15 cellular contexts compared by ENCODE assay signal in the genomic region with DNA sequence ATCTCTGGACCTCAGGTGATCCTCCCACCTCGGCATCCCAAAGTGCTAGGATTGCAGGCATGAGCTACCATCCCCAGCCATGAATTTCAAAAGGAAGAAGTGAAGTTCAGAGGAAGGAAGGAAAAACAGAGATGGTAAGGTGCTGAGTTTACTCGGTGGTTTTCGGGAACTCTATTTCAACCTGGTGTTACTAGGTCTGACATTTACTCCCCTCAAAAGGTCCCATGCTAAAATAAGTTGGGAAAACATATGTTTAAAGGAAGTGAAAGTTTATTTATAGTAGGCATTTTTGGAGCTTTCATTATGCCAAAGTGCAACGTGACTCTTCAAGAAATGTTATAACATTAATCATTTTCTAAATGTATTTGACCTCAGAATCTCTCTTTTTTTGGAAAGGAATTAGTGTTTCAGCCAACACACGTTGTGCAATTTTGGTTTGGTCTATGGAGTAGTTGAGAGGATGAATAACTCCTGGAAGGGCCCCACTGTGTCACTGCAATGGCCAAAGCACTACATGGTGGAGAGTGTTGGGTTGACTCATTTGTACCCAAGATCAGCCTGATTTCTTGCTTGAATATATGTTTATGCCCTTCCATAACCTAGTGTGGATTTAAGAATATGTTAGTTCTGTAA.
DNase-seq lines count a peak whose midpoint lies in the region; ATAC-seq and TF ChIP-seq lines count a peak whose summit lies in the region.
"Had no signal": no experiment of that assay in that cellular context is flagged by ENCODE, and none has a peak within 500 bp of the region (broad histone marks: within the 10 kb centered on the region; RNA-seq: fewer than 3 reads in every experiment).

No MANE protein-coding gene starts in this region.

- POLR2A ChIA-PET in HEK293 (lab: Yijun Ruan, JAX): no interaction called here
- POLR2A ChIA-PET in CD8-positive, alpha-beta T cell (lab: Charles Lee): no interaction called here

- H3K27ac Mint-ChIP-seq in CD8-positive, alpha-beta T cell: no peak overlapping the region
- H3K27ac Mint-ChIP-seq: activated CD4-positive, alpha-beta memory T cell treated with anti-CD3 and anti-CD28 coated beads for 36 hours had no signal

- DNase-seq in ascending aorta (ENCODE audit: low spot score in 2 of 2) (peak; percentile 58 to 92), left cardiac atrium (peak; percentile 50), tibial artery (peak; percentile 81 to 83), mucosa of gallbladder (ENCODE audit: low spot score) (no peak)
- no peak for DNase-seq in CD8-positive, alpha-beta T cell
- DNase-seq in activated naive CD4-positive, alpha-beta T cell treated with Interleukin-2 at 50 U/mL for 16 hours: no peak
- DNase-seq: activated CD4-positive, alpha-beta memory T cell treated with anti-CD3 and anti-CD28 coated beads for 36 hours; Calu3; KG1; NCI-H1930; NCI-H82 had no signal

- H3K27ac ChIP-seq in HEK293 (ENCODE audit: extremely low read depth, low read depth, low read length) (peak overlapping the region; percentile 55; the same call in 1 of the 2 replicates), ascending aorta (peak overlapping the region; percentile 85 to 91), tibial artery (peak overlapping the region; percentile 74 to 79)
- no peak overlapping the region for H3K27ac ChIP-seq in CD8-positive, alpha-beta T cell (ENCODE audit: low read depth, low read length)
- H3K27ac ChIP-seq: suprapubic skin had no signal

- no peak for TF ChIP-seq CTCF in HEK293 (tag by site-specific recombination; IDR thresholded peaks at IDR 0.05)
- TF ChIP-seq CTCF in ascending aorta (IDR thresholded peaks at IDR 0.05): peak in 1 of 3 experiments; percentile 4
- TF ChIP-seq CTCF in tibial artery (IDR thresholded peaks at IDR 0.05): no peak
- no peak for TF ChIP-seq CTCF in CD8-positive, alpha-beta T cell (IDR thresholded peaks at IDR 0.05)

- ATAC-seq in left cardiac atrium (peak; percentile 65 to 74), GM18873 (IDR thresholded peaks at IDR 0.05; ENCODE audit: low FRiP score, unreplicated experiment) (no peak)
- no peak for ATAC-seq in CD8-positive, alpha-beta T cell

- H3K36me3 ChIP-seq in HEK293 (ENCODE audit: control insufficient read depth in 2 of 2, insufficient read depth in 1 of 2, low read length in 2 of 2) (no peaks in the 10 kb centered on the region), ascending aorta (no peaks in the 10 kb centered on the region), tibial artery (no peaks in the 10 kb centered on the region)
- H3K36me3 ChIP-seq in CD8-positive, alpha-beta T cell (ENCODE audit: insufficient read depth, low read length): no peaks in the 10 kb centered on the region
- H3K36me3 ChIP-seq: suprapubic skin had no signal

- H3K4me1 Mint-ChIP-seq in CD8-positive, alpha-beta T cell (ENCODE audit: low read depth): no peaks in the 10 kb centered on the region
- H3K4me1 Mint-ChIP-seq: central memory CD8-positive, alpha-beta T cell had no signal

- H3K36me3 Mint-ChIP-seq in CD8-positive, alpha-beta T cell: no peaks in the 10 kb centered on the region
- H3K36me3 Mint-ChIP-seq: activated CD4-positive, alpha-beta memory T cell treated with anti-CD3 and anti-CD28 coated beads for 36 hours had no signal

- H3K4me1 ChIP-seq in HEK293 (ENCODE audit: control insufficient read depth, insufficient read depth, low read length) (peaks cover 17% of the 10 kb centered on the region), ascending aorta (peaks cover 15 to 58% of the 10 kb centered on the region in 2 donors), tibial artery (peaks cover 0 to 62% (median 21%) of the 10 kb centered on the region in 4 donors)
- no peaks in the 10 kb centered on the region for H3K4me1 ChIP-seq in CD8-positive, alpha-beta T cell (ENCODE audit: insufficient read depth, low read length)
- H3K4me1 ChIP-seq: suprapubic skin had no signal

- no peaks in the 10 kb centered on the region for H3K9me3 Mint-ChIP-seq in CD8-positive, alpha-beta T cell
- H3K9me3 Mint-ChIP-seq: activated CD4-positive, alpha-beta memory T cell treated with anti-CD3 and anti-CD28 coated beads for 36 hours; central memory CD8-positive, alpha-beta T cell had no signal

- intact Hi-C loops in ascending aorta (cut with DNase I) (loop anchor here (5.0 kb wide), 1 partner anchor 47 kb away; no protein-coding TSS in a partner anchor), left cardiac atrium (cut with DNase I) (no loop called here), tibial artery (cut with DNase I; ENCODE audit: low total_unique reads) (no loop called here)
- intact Hi-C loops in CD8-positive, alpha-beta T cell (cut with DNase I, micrococcal nuclease): no loop called here

- H3K27me3 Mint-ChIP-seq in CD8-positive, alpha-beta T cell (ENCODE audit: low read depth): peaks cover 18% of the 10 kb centered on the region

- H3K4me3 ChIP-seq in HEK293 (ENCODE audit: low read depth, low read length) (no peak overlapping the region), ascending aorta (no peak overlapping the region), tibial artery (no peak overlapping the region)
- no peak overlapping the region for H3K4me3 ChIP-seq in CD8-positive, alpha-beta T cell (ENCODE audit: low read depth, low read length)
- H3K4me3 ChIP-seq: suprapubic skin had no signal

- H3K4me3 Mint-ChIP-seq in CD8-positive, alpha-beta T cell: no peak overlapping the region
- H3K4me3 Mint-ChIP-seq: activated CD4-positive, alpha-beta memory T cell treated with anti-CD3 and anti-CD28 coated beads for 36 hours; central memory CD8-positive, alpha-beta T cell had no signal

- CTCF ChIA-PET in HEK293 (lab: Yijun Ruan, JAX): interaction anchor here (0.6 to 1.0 kb wide), 4 partner anchors 47 to 514 kb away, joined by 3 to 5 read pairs (median 3); no protein-coding TSS in a partner anchor
- CTCF ChIA-PET in CD8-positive, alpha-beta T cell (lab: Charles Lee): no interaction called here

- H3K9me3 ChIP-seq in HEK293 (ENCODE audit: control insufficient read depth, insufficient read depth, low read depth, low read length) (no peaks in the 10 kb centered on the region), ascending aorta (no peaks in the 10 kb centered on the region), tibial artery (no peaks in the 10 kb centered on the region)
- H3K9me3 ChIP-seq in CD8-positive, alpha-beta T cell (ENCODE audit: low read length): no peaks in the 10 kb centered on the region
- H3K9me3 ChIP-seq: suprapubic skin had no signal

- H3K27me3 ChIP-seq in ascending aorta: no peaks in the 10 kb centered on the region
- no peaks in the 10 kb centered on the region for H3K27me3 ChIP-seq in tibial artery
- no peaks in the 10 kb centered on the region for H3K27me3 ChIP-seq in CD8-positive, alpha-beta T cell (ENCODE audit: insufficient read depth, low read length)
- H3K27me3 ChIP-seq: suprapubic skin had no signal

TF ChIP-seq in HEK293, 187 proteins besides CTCF, POLR2A, EP300 and RAD21:
- no peak for TF ChIP-seq ZSCAN30 (tag by site-specific recombination; IDR thresholded peaks at IDR 0.05)
- TF ChIP-seq, protein P1, sequence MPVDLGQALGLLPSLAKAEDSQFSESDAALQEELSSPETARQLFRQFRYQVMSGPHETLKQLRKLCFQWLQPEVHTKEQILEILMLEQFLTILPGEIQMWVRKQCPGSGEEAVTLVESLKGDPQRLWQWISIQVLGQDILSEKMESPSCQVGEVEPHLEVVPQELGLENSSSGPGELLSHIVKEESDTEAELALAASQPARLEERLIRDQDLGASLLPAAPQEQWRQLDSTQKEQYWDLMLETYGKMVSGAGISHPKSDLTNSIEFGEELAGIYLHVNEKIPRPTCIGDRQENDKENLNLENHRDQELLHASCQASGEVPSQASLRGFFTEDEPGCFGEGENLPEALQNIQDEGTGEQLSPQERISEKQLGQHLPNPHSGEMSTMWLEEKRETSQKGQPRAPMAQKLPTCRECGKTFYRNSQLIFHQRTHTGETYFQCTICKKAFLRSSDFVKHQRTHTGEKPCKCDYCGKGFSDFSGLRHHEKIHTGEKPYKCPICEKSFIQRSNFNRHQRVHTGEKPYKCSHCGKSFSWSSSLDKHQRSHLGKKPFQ (tag by site-specific recombination; IDR thresholded peaks at IDR 0.05): no peak
- TF ChIP-seq KLF10 (tag by site-specific recombination; IDR thresholded peaks at IDR 0.05): no peak
- no peak for TF ChIP-seq SALL2 (tag by site-specific recombination; IDR thresholded peaks at IDR 0.05; ENCODE audit: borderline replicate concordance)
- TF ChIP-seq, protein P2, sequence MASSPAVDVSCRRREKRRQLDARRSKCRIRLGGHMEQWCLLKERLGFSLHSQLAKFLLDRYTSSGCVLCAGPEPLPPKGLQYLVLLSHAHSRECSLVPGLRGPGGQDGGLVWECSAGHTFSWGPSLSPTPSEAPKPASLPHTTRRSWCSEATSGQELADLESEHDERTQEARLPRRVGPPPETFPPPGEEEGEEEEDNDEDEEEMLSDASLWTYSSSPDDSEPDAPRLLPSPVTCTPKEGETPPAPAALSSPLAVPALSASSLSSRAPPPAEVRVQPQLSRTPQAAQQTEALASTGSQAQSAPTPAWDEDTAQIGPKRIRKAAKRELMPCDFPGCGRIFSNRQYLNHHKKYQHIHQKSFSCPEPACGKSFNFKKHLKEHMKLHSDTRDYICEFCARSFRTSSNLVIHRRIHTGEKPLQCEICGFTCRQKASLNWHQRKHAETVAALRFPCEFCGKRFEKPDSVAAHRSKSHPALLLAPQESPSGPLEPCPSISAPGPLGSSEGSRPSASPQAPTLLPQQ (tag by site-specific recombination; IDR thresholded peaks at IDR 0.05): 0 out of 2 replicates have a peak, but pooled peaks have one; percentile 9
- TF ChIP-seq ZNF10 (tag by site-specific recombination; IDR thresholded peaks at IDR 0.05): no peak
- TF ChIP-seq ZNF654 (tag by site-specific recombination; IDR thresholded peaks at IDR 0.05; ENCODE audit: low read depth): no peak

Comparison
In these comparisons a context has a peak if more than half of its experiments do, and no peak if none do; other contexts are left out.
1. DNase-seq: peak in ascending aorta (2 of 2), left cardiac atrium (single experiment) and tibial artery (2 of 2); none in CD8-positive, alpha-beta T cell (0 of 7), activated naive CD4-positive, alpha-beta T cell treated with Interleukin-2 at 50 U/mL for 16 hours (single experiment) and mucosa of gallbladder (single experiment).
2. ATAC-seq: peak in left cardiac atrium (2 of 2); none in CD8-positive, alpha-beta T cell (single experiment) and GM18873 (single experiment).